ENCODE assay signal across 15 cellular contexts in genomic region chr3:194715022-194715800, GRCh38. TPM values are rescaled to one million over a fixed set of nuclear protein-coding genes. Genes with fewer than 3 reads are reported as not detected.
DNase-seq lines count a peak whose midpoint lies in the region; ATAC-seq and TF ChIP-seq lines count a peak whose summit lies in the region.
"Had no signal": no experiment of that assay in that cellular context is flagged by ENCODE, and none has a peak within 500 bp of the region (broad histone marks: within the 10 kb centered on the region; RNA-seq: fewer than 3 reads in every experiment).

No MANE protein-coding gene starts in this region.

- in situ Hi-C loops in GM13977 (cut with MboI; ENCODE audit: low pct_unique_long_range_greater_than_20kb, low sequenced_read_pairs, unreplicated experiment): no loop called here

- no peak overlapping the region for H3K4me3 ChIP-seq in foreskin fibroblast (ENCODE audit: low read depth in 1 of 2, low read length in 2 of 2)
- H3K4me3 ChIP-seq: colonic mucosa had no signal

- no peak overlapping the region for H3K27ac Mint-ChIP-seq in activated naive CD8-positive, alpha-beta T cell treated with anti-CD3 and anti-CD28 coated beads, Interleukin-2, amount 50 U/mL, for 24 hours
- H3K27ac Mint-ChIP-seq in activated naive CD8-positive, alpha-beta T cell treated with anti-CD3 and anti-CD28 coated beads for 36 hours: no peak overlapping the region
- no peak overlapping the region for H3K27ac Mint-ChIP-seq in activated CD8-positive, alpha-beta T cell treated with anti-CD3 and anti-CD28 coated beads for 36 hours
- H3K27ac Mint-ChIP-seq: activated naive CD4-positive, alpha-beta T cell treated with anti-CD3 and anti-CD28 coated beads, Interleukin-2, amount 50 U/mL, for 24 hours had no signal

- H3K9me3 Mint-ChIP-seq in activated naive CD8-positive, alpha-beta T cell treated with anti-CD3 and anti-CD28 coated beads, Interleukin-2, amount 50 U/mL, for 24 hours: no peaks in the 10 kb centered on the region
- no peaks in the 10 kb centered on the region for H3K9me3 Mint-ChIP-seq in activated naive CD8-positive, alpha-beta T cell treated with anti-CD3 and anti-CD28 coated beads for 36 hours
- no peaks in the 10 kb centered on the region for H3K9me3 Mint-ChIP-seq in activated CD8-positive, alpha-beta T cell treated with anti-CD3 and anti-CD28 coated beads for 36 hours
- H3K9me3 Mint-ChIP-seq: activated naive CD4-positive, alpha-beta T cell treated with anti-CD3 and anti-CD28 coated beads, Interleukin-2, amount 50 U/mL, for 24 hours had no signal

- POLR2A ChIA-PET in activated CD8-positive, alpha-beta T cell treated with anti-CD3 and anti-CD28 coated beads for 36 hours (lab: Charles Lee): no interaction called here

- intact Hi-C loops in activated CD8-positive, alpha-beta T cell treated with anti-CD3 and anti-CD28 coated beads for 36 hours (cut with micrococcal nuclease): no loop called here

- no peak for DNase-seq in activated naive CD8-positive, alpha-beta T cell treated with anti-CD3 and anti-CD28 coated beads, Interleukin-2, amount 50 U/mL, for 24 hours
- no peak for DNase-seq in activated naive CD8-positive, alpha-beta T cell treated with anti-CD3 and anti-CD28 coated beads for 36 hours
- peak; percentile 11 for DNase-seq in activated CD8-positive, alpha-beta T cell treated with anti-CD3 and anti-CD28 coated beads for 36 hours
- DNase-seq in iris pigment epithelial cell (ENCODE audit: low read depth) (peak; percentile 53), GM13977 (ENCODE audit: low spot score) (no peak), GF-D8 (lab: John Stamatoyannopoulos, UW) (no peak), foreskin fibroblast (no peak)
- DNase-seq: activated CD4-positive, alpha-beta T cell treated with anti-CD3 and anti-CD28 coated beads, Interleukin-2, amount 50 U/mL, for 48 hours; colonic mucosa; NCI-H2171 treated with DMSO at 0.1 percent for 48 hours; posterior cingulate gyrus; RPMI8226; T1000 had no signal

- peak; percentile 40 for ATAC-seq in activated naive CD8-positive, alpha-beta T cell treated with anti-CD3 and anti-CD28 coated beads, Interleukin-2, amount 50 U/mL, for 24 hours
- peak; percentile 67 for ATAC-seq in activated CD8-positive, alpha-beta T cell treated with anti-CD3 and anti-CD28 coated beads for 36 hours
- no peak for ATAC-seq in GM21381 (IDR thresholded peaks at IDR 0.05; ENCODE audit: unreplicated experiment)

- H3K27me3 Mint-ChIP-seq in activated naive CD8-positive, alpha-beta T cell treated with anti-CD3 and anti-CD28 coated beads, Interleukin-2, amount 50 U/mL, for 24 hours: no peaks in the 10 kb centered on the region
- H3K27me3 Mint-ChIP-seq in activated naive CD8-positive, alpha-beta T cell treated with anti-CD3 and anti-CD28 coated beads for 36 hours: no peaks in the 10 kb centered on the region
- H3K27me3 Mint-ChIP-seq in activated CD8-positive, alpha-beta T cell treated with anti-CD3 and anti-CD28 coated beads for 36 hours: no peaks in the 10 kb centered on the region
- H3K27me3 Mint-ChIP-seq: activated naive CD4-positive, alpha-beta T cell treated with anti-CD3 and anti-CD28 coated beads, Interleukin-2, amount 50 U/mL, for 24 hours had no signal

- TF ChIP-seq CTCF in activated CD8-positive, alpha-beta T cell treated with anti-CD3 and anti-CD28 coated beads for 36 hours (IDR thresholded peaks at IDR 0.05): no peak
- no peak for TF ChIP-seq CTCF in GM13977 (IDR thresholded peaks at IDR 0.05; ENCODE audit: extremely low read depth, insufficient read depth, missing control alignments)
- TF ChIP-seq CTCF in foreskin fibroblast (IDR thresholded peaks at IDR 0.05; ENCODE audit: low read depth, low read length): no peak

- H3K4me1 Mint-ChIP-seq in activated naive CD8-positive, alpha-beta T cell treated with anti-CD3 and anti-CD28 coated beads, Interleukin-2, amount 50 U/mL, for 24 hours: peaks cover 2% of the 10 kb centered on the region
- no peaks in the 10 kb centered on the region for H3K4me1 Mint-ChIP-seq in activated naive CD8-positive, alpha-beta T cell treated with anti-CD3 and anti-CD28 coated beads for 36 hours
- peaks cover 2% of the 10 kb centered on the region for H3K4me1 Mint-ChIP-seq in activated CD8-positive, alpha-beta T cell treated with anti-CD3 and anti-CD28 coated beads for 36 hours (ENCODE audit: low read depth)
- H3K4me1 Mint-ChIP-seq: activated naive CD4-positive, alpha-beta T cell treated with anti-CD3 and anti-CD28 coated beads, Interleukin-2, amount 50 U/mL, for 24 hours had no signal

- CTCF ChIA-PET in activated CD8-positive, alpha-beta T cell treated with anti-CD3 and anti-CD28 coated beads for 36 hours (lab: Charles Lee): no interaction called here

- H3K4me3 Mint-ChIP-seq in activated naive CD8-positive, alpha-beta T cell treated with anti-CD3 and anti-CD28 coated beads, Interleukin-2, amount 50 U/mL, for 24 hours: no peak overlapping the region
- H3K4me3 Mint-ChIP-seq in activated naive CD8-positive, alpha-beta T cell treated with anti-CD3 and anti-CD28 coated beads for 36 hours: no peak overlapping the region
- no peak overlapping the region for H3K4me3 Mint-ChIP-seq in activated CD8-positive, alpha-beta T cell treated with anti-CD3 and anti-CD28 coated beads for 36 hours
- H3K4me3 Mint-ChIP-seq: activated naive CD4-positive, alpha-beta T cell treated with anti-CD3 and anti-CD28 coated beads, Interleukin-2, amount 50 U/mL, for 24 hours had no signal

- H3K36me3 Mint-ChIP-seq in activated naive CD8-positive, alpha-beta T cell treated with anti-CD3 and anti-CD28 coated beads, Interleukin-2, amount 50 U/mL, for 24 hours (ENCODE audit: low read depth): no peaks in the 10 kb centered on the region
- H3K36me3 Mint-ChIP-seq in activated naive CD8-positive, alpha-beta T cell treated with anti-CD3 and anti-CD28 coated beads for 36 hours: no peaks in the 10 kb centered on the region
- H3K36me3 Mint-ChIP-seq in activated CD8-positive, alpha-beta T cell treated with anti-CD3 and anti-CD28 coated beads for 36 hours (ENCODE audit: low read depth): no peaks in the 10 kb centered on the region
- H3K36me3 Mint-ChIP-seq: activated naive CD4-positive, alpha-beta T cell treated with anti-CD3 and anti-CD28 coated beads, Interleukin-2, amount 50 U/mL, for 24 hours had no signal

RNA-seq across cellular contexts. Expression of gene FAM43A, which starts 29.5 kb away (rescaled TPM):
- total RNA-seq in activated naive CD8-positive, alpha-beta T cell treated with anti-CD3 and anti-CD28 coated beads for 36 hours: 1 to 10 TPM; 3.8 to 4.1 TPM
- total RNA-seq in activated CD8-positive, alpha-beta T cell treated with anti-CD3 and anti-CD28 coated beads for 36 hours: 1 to 10 TPM; 3.3 to 3.9 TPM

RNA-seq across cellular contexts. Expression of gene LSG1, which starts 43.2 kb away (rescaled TPM):
- total RNA-seq in activated naive CD8-positive, alpha-beta T cell treated with anti-CD3 and anti-CD28 coated beads for 36 hours: 10 to 100 TPM; 50.6 to 56.6 TPM
- total RNA-seq in activated CD8-positive, alpha-beta T cell treated with anti-CD3 and anti-CD28 coated beads for 36 hours: 10 to 100 TPM; 36.5 to 41.3 TPM

Comparison
In these comparisons a context has a peak if more than half of its experiments do, and no peak if none do; other contexts are left out.
1. DNase-seq: peak in activated CD8-positive, alpha-beta T cell treated with anti-CD3 and anti-CD28 coated beads for 36 hours (single experiment) and iris pigment epithelial cell (single experiment); none in activated naive CD8-positive, alpha-beta T cell treated with anti-CD3 and anti-CD28 coated beads, Interleukin-2, amount 50 U/mL, for 24 hours (single experiment), activated naive CD8-positive, alpha-beta T cell treated with anti-CD3 and anti-CD28 coated beads for 36 hours (single experiment), GM13977 (single experiment), GF-D8 (single experiment) and foreskin fibroblast (0 of 2).